Comparison of ENCODE assay signal across 1 cellular context in genomic region chr1:3479511-3480368, GRCh38.
TF ChIP-seq lines count a peak whose summit lies in the region.

No MANE protein-coding gene starts in this region.

TF ChIP-seq in H1, 55 proteins besides CTCF, POLR2A, EP300 and RAD21:
- no peak for TF ChIP-seq MAFK (IDR thresholded peaks at IDR 0.05; ENCODE audit: low read depth, low read length)
- TF ChIP-seq YY1 (IDR thresholded peaks at IDR 0.05; ENCODE audit: low read depth, low read length) = no peak
- no peak for TF ChIP-seq SP2 (IDR thresholded peaks at IDR 0.05; ENCODE audit: low read length)
- TF ChIP-seq TEAD4 (IDR thresholded peaks at IDR 0.05; ENCODE audit: low read depth, low read length) = no peak
- TF ChIP-seq SRF (IDR thresholded peaks at IDR 0.05; ENCODE audit: low read depth, low read length) = no peak
- TF ChIP-seq CTBP2 (IDR thresholded peaks at IDR 0.05; ENCODE audit: borderline replicate concordance, insufficient read depth, insufficient read length, low read length) = no peak
- no peak for TF ChIP-seq KDM5A (IDR thresholded peaks at IDR 0.05; ENCODE audit: low read length)
- TF ChIP-seq FOSL1 (IDR thresholded peaks at IDR 0.05; ENCODE audit: insufficient read depth, low read depth, low read length) = no peak
- TF ChIP-seq RNF2 (IDR thresholded peaks at IDR 0.05; ENCODE audit: borderline replicate concordance, low read depth, low read length, missing control alignments, poor library complexity, severe bottlenecking) = no peak
- no peak for TF ChIP-seq CHD2 (IDR thresholded peaks at IDR 0.05; ENCODE audit: low read length)
- no peak for TF ChIP-seq JUND (IDR thresholded peaks at IDR 0.05; ENCODE audit: low read length)
- no peak for TF ChIP-seq EGR1 (IDR thresholded peaks at IDR 0.05; ENCODE audit: borderline replicate concordance, low read depth, low read length)
- no peak for TF ChIP-seq HDAC2 (IDR thresholded peaks at IDR 0.05; ENCODE audit: borderline replicate concordance in 1 of 2, low read depth in 2 of 2, low read length in 2 of 2)
- TF ChIP-seq BACH1 (IDR thresholded peaks at IDR 0.05; ENCODE audit: low read length) = no peak
- TF ChIP-seq USF2 (IDR thresholded peaks at IDR 0.05; ENCODE audit: low read length) = no peak
- no peak for TF ChIP-seq RFX5 (IDR thresholded peaks at IDR 0.05; ENCODE audit: borderline replicate concordance, low read depth, low read length)
